In the genomic region with DNA sequence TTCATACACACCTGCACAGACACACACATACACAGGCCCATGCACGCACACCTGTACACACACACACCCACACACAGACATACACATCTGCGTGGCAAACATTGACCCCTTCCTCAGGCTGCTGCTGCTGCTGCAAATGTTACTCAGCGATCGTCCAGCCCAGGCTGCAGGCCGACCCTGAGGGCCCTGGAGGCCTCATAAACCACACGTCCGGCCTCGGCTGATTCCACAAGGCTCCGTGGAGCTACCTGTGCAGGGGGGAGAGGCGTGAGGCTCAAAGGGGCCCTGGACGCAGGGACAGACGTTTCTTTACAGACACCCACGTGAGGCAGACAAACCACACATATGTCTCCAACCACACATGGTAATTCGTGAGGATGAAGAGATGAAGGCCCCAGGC, we compare ENCODE assay signal across 16 cellular contexts. TPM values are rescaled to one million over a fixed set of nuclear protein-coding genes. Genes with fewer than 3 reads are reported as not detected.
A peak's percentile ranks its signal among the peaks of the same experiment; 100 is the strongest.
DNase-seq lines count a peak whose midpoint lies in the region; ATAC-seq and TF ChIP-seq lines count a peak whose summit lies in the region.
"Had no signal": no experiment of that assay in that cellular context is flagged by ENCODE, and none has a peak within 500 bp of the region (broad histone marks: within the 10 kb centered on the region; RNA-seq: fewer than 3 reads in every experiment).

No MANE protein-coding gene starts in this region.

- H3K4me1 ChIP-seq in mesenchymal stem cell (ENCODE audit: control insufficient read depth, insufficient read depth, low read depth, low read length) = no peaks in the 10 kb centered on the region

- no peak overlapping the region for H2AFZ ChIP-seq in mesenchymal stem cell (ENCODE audit: low read depth, low read length)

- peaks cover 45% of the 10 kb centered on the region for H3K36me3 Mint-ChIP-seq in endothelial cell (ENCODE audit: low read depth, unreplicated experiment)
- peaks cover 8% of the 10 kb centered on the region for H3K36me3 Mint-ChIP-seq in activated CD4-positive, alpha-beta T cell treated with anti-CD3 and anti-CD28 coated beads, Interleukin-2, amount 10 ng/mL, durations not matched to agents 24 days and 14 days (ENCODE audit: low read depth)

- peaks cover under 1 to 20% of the 10 kb centered on the region in 2 experiments for H3K27me3 ChIP-seq in mesenchymal stem cell (ENCODE audit: control insufficient read depth in 1 of 2, insufficient read depth in 1 of 2, low read length in 2 of 2)

- peaks cover 0 to 4% of the 10 kb centered on the region in 2 experiments for H3K36me3 ChIP-seq in mesenchymal stem cell (ENCODE audit: control insufficient read depth in 1 of 2, insufficient read depth in 2 of 2, low read depth in 1 of 2, low read length in 2 of 2)
- H3K36me3 ChIP-seq: BLaER1 treated with 17β-estradiol and CSF1 and Interleukin-3, amounts not matched to agents 10 nM and 100 nM had no signal

- H4K8ac ChIP-seq in mesenchymal stem cell (ENCODE audit: low read length) = no peak overlapping the region

- TF ChIP-seq CTCF in GM13976 (IDR thresholded peaks at IDR 0.05; ENCODE audit: borderline replicate concordance, control extremely low read depth, extremely low read depth, insufficient read depth, missing control alignments) (no peak), endothelial cell (IDR thresholded peaks at IDR 0.05; ENCODE audit: unreplicated experiment) (no peak)

- no peak overlapping the region for H2BK15ac ChIP-seq in mesenchymal stem cell (ENCODE audit: low read depth, poor library complexity, severe bottlenecking)

- WGBS in mesenchymal stem cell = 90% methylated on average over 14 of the region's 14 CpGs

- no peak overlapping the region for H2BK5ac ChIP-seq in mesenchymal stem cell (ENCODE audit: low read depth, low read length, poor library complexity, severe bottlenecking)

- H3K9ac ChIP-seq in mesenchymal stem cell (ENCODE audit: low read length) = no peak overlapping the region
- H3K9ac ChIP-seq: BLaER1 treated with 17β-estradiol and CSF1 and Interleukin-3, amounts not matched to agents 10 nM and 100 nM had no signal

- no peak overlapping the region for H3K18ac ChIP-seq in mesenchymal stem cell (ENCODE audit: low read depth in 1 of 2, low read length in 2 of 2)

- H3K27ac ChIP-seq in mesenchymal stem cell (ENCODE audit: low read length, poor library complexity, severe bottlenecking) = no peak overlapping the region
- H3K27ac ChIP-seq: BLaER1 treated with 17β-estradiol and CSF1 and Interleukin-3, amounts not matched to agents 10 nM and 100 nM had no signal

- no peak overlapping the region for H3K23ac ChIP-seq in mesenchymal stem cell (ENCODE audit: low read length in 2 of 2)

- no peak overlapping the region for H2BK12ac ChIP-seq in mesenchymal stem cell (ENCODE audit: low read length in 2 of 2)

- H3K4me2 ChIP-seq in mesenchymal stem cell (ENCODE audit: low read length, poor library complexity, severe bottlenecking) = no peak overlapping the region
- H3K4me2 ChIP-seq: BLaER1 treated with 17β-estradiol and CSF1 and Interleukin-3, amounts not matched to agents 10 nM and 100 nM had no signal

- H3K27ac Mint-ChIP-seq in endothelial cell (ENCODE audit: unreplicated experiment) = peak overlapping the region; percentile 54
- H3K27ac Mint-ChIP-seq in activated CD4-positive, alpha-beta T cell treated with anti-CD3 and anti-CD28 coated beads, Interleukin-2, amount 10 ng/mL, durations not matched to agents 24 days and 14 days = no peak overlapping the region
- H3K27ac Mint-ChIP-seq: CD4-positive, alpha-beta T cell had no signal

- H2BK120ac ChIP-seq in mesenchymal stem cell (ENCODE audit: low read depth, low read length) = no peak overlapping the region

- in situ Hi-C loops in GM13976 (cut with MboI; ENCODE audit: low sequenced_read_pairs, unreplicated experiment) = no loop called here

- H3K9me3 ChIP-seq in mesenchymal stem cell (ENCODE audit: control insufficient read depth, low read length) = peaks cover 3% of the 10 kb centered on the region

- no peak overlapping the region for H2AK5ac ChIP-seq in mesenchymal stem cell (ENCODE audit: low read length, severe bottlenecking)

- H3K14ac ChIP-seq in mesenchymal stem cell (ENCODE audit: low read length in 2 of 2) = no peak overlapping the region

- peak overlapping the region; percentile 44 for H3K4me3 Mint-ChIP-seq in endothelial cell (ENCODE audit: unreplicated experiment)
- no peak overlapping the region for H3K4me3 Mint-ChIP-seq in activated CD4-positive, alpha-beta T cell treated with anti-CD3 and anti-CD28 coated beads, Interleukin-2, amount 10 ng/mL, durations not matched to agents 24 days and 14 days
- H3K4me3 Mint-ChIP-seq: CD4-positive, alpha-beta T cell had no signal

- DNase-seq in GM13976 (ENCODE audit: low spot score) (peak; percentile 10), endothelial cell (ENCODE audit: low spot score) (no peak), mesenchymal stem cell (no peak), posterior vena cava (ENCODE audit: low spot score) (peak; percentile 47), GDM1 (lab: John Stamatoyannopoulos, UW) (no peak), iPS-NIHi7 (ENCODE audit: extremely low spot score) (no peak)
- DNase-seq in activated CD4-positive, alpha-beta T cell treated with anti-CD3 and anti-CD28 coated beads, Interleukin-2, amount 10 ng/mL, durations not matched to agents 24 days and 14 days = no peak
- DNase-seq: ACHN; CD4-positive, alpha-beta T cell; DMS153; DMS79 treated with DMSO at 0.1 percent for 48 hours; EL had no signal

- peak overlapping the region; percentile 39 for H4K91ac ChIP-seq in mesenchymal stem cell (ENCODE audit: low read length)

- no peak for ATAC-seq in GM19455 (IDR thresholded peaks at IDR 0.05; ENCODE audit: unreplicated experiment)
- ATAC-seq: HCT116, HepG2 had no signal

- H3K9me3 Mint-ChIP-seq in endothelial cell (ENCODE audit: unreplicated experiment) = peaks cover 78% of the 10 kb centered on the region
- peaks cover 17% of the 10 kb centered on the region for H3K9me3 Mint-ChIP-seq in activated CD4-positive, alpha-beta T cell treated with anti-CD3 and anti-CD28 coated beads, Interleukin-2, amount 10 ng/mL, durations not matched to agents 24 days and 14 days

- H3K27me3 Mint-ChIP-seq in endothelial cell (ENCODE audit: unreplicated experiment) = peaks cover 31% of the 10 kb centered on the region
- no peaks in the 10 kb centered on the region for H3K27me3 Mint-ChIP-seq in activated CD4-positive, alpha-beta T cell treated with anti-CD3 and anti-CD28 coated beads, Interleukin-2, amount 10 ng/mL, durations not matched to agents 24 days and 14 days

- H3K4ac ChIP-seq in mesenchymal stem cell (ENCODE audit: low read depth in 1 of 2, low read length in 2 of 2) = no peak overlapping the region

- no peak overlapping the region for H3K4me3 ChIP-seq in mesenchymal stem cell (ENCODE audit: insufficient read depth in 1 of 2, low read depth in 1 of 2, low read length in 2 of 2)
- H3K4me3 ChIP-seq: BLaER1 treated with 17β-estradiol and CSF1 and Interleukin-3, amounts not matched to agents 10 nM and 100 nM had no signal

- no peaks in the 10 kb centered on the region for H3K4me1 Mint-ChIP-seq in endothelial cell (ENCODE audit: unreplicated experiment)
- H3K4me1 Mint-ChIP-seq in activated CD4-positive, alpha-beta T cell treated with anti-CD3 and anti-CD28 coated beads, Interleukin-2, amount 10 ng/mL, durations not matched to agents 24 days and 14 days = peaks cover 9% of the 10 kb centered on the region

- H3K79me1 ChIP-seq in mesenchymal stem cell (replicated peaks; ENCODE audit: low read length, poor library complexity, severe bottlenecking) = no peaks in the 10 kb centered on the region

- intact Hi-C loops in posterior vena cava (cut with DNase I) = no loop called here
- intact Hi-C loops in activated CD4-positive, alpha-beta T cell treated with anti-CD3 and anti-CD28 coated beads, Interleukin-2, amount 10 ng/mL, durations not matched to agents 24 days and 14 days (cut with micrococcal nuclease) = no loop called here

RNA-seq across cellular contexts. Expression of gene PPP2R3B, which starts 53.9 kb away (rescaled TPM):
- 44.0 TPM for total RNA-seq in endothelial cell (ENCODE audit: unreplicated experiment)
- 6.5 TPM for polyA plus RNA-seq in mesenchymal stem cell (2013, experiment 1 of 2)
- polyA plus RNA-seq in mesenchymal stem cell (2013, experiment 2 of 2) = 6.4 TPM
- 10 to 100 TPM; 17.9 to 23.4 TPM for total RNA-seq in posterior vena cava
- total RNA-seq in activated CD4-positive, alpha-beta T cell treated with anti-CD3 and anti-CD28 coated beads, Interleukin-2, amount 10 ng/mL, durations not matched to agents 24 days and 14 days = 47.5 and 47.8 TPM in 2 replicates

Comparison
In these comparisons a context has a peak if more than half of its experiments do, and no peak if none do; other contexts are left out.
1. DNase-seq: peak in GM13976 (single experiment) and posterior vena cava (single experiment); none in endothelial cell (single experiment), mesenchymal stem cell (single experiment), activated CD4-positive, alpha-beta T cell treated with anti-CD3 and anti-CD28 coated beads, Interleukin-2, amount 10 ng/mL, durations not matched to agents 24 days and 14 days (single experiment), GDM1 (single experiment) and iPS-NIHi7 (single experiment).